In genomic region chr5:116361171-116361967, GRCh38 we compare ENCODE assay signal across 8 cellular contexts.
DNase-seq lines count a peak whose midpoint lies in the region; FAIRE-seq and TF ChIP-seq lines count a peak whose summit lies in the region.

No MANE protein-coding gene starts in this region.

- in situ Hi-C loops in astrocyte of the cerebellum (cut with HindIII; ENCODE audit: low sequenced_read_pairs) = no loop called here

- no peaks in the 10 kb centered on the region for H3K36me3 ChIP-seq in ES-I3 (ENCODE audit: insufficient read depth, low read length)

- H3K9me3 ChIP-seq in ES-I3 (ENCODE audit: control insufficient read depth, insufficient read depth, low read length) = no peaks in the 10 kb centered on the region

- WGBS in lower leg skin, 2 donors = 25 to 42% methylated on average over 48 to 49 of the region's 53 CpGs

- TF ChIP-seq CTCF in astrocyte of the cerebellum (IDR thresholded peaks at IDR 0.05; ENCODE audit: low read depth, low read length, missing control alignments) (peak; percentile 9), retinal pigment epithelial cell (conservative IDR thresholded peaks at IDR 0.05; ENCODE audit: low read depth, low read length) (peak; percentile 30), lower leg skin (IDR thresholded peaks at IDR 0.05) (no peak)

- no peak for TF ChIP-seq POLR2A in lower leg skin (IDR thresholded peaks at IDR 0.05)

- H3K4me1 ChIP-seq in ES-I3 (ENCODE audit: insufficient read depth, low read length) = no peaks in the 10 kb centered on the region

- H3K4me3 ChIP-seq in astrocyte of the cerebellum (ENCODE audit: low read depth, low read length) (peak overlapping the region; percentile 34), retinal pigment epithelial cell (ENCODE audit: low read length) (peak overlapping the region; percentile 42), lower leg skin (ENCODE audit: low read depth, poor library complexity, severe bottlenecking) (no peak overlapping the region)

- H3K9ac ChIP-seq in ES-I3 (ENCODE audit: low read depth, low read length) = peak overlapping the region; percentile 14; the same call in 1 of the 2 replicates

- FAIRE-seq in urothelium cell line (lab: Jason Lieb, UNC) = no peak

- DNase-seq in astrocyte of the cerebellum (ENCODE audit: low read depth) (no peak), hypothalamus (lab: John Stamatoyannopoulos, UW) (peak in 45 of 51 donors; percentile 10 to 85 (median 66)), retinal pigment epithelial cell (ENCODE audit: low read depth) (no peak), dermis blood vessel endothelial cell (no peak), CD1c-positive myeloid dendritic cell (ENCODE audit: extremely low spot score) (no peak), lower leg skin (ENCODE audit: low spot score in 2 of 2) (no peak), urothelium cell line (ENCODE audit: low spot score) (no peak)

- intact Hi-C loops in lower leg skin (cut with DNase I; ENCODE audit: low total_unique reads) = no loop called here

Comparison
In these comparisons a context has a peak if more than half of its experiments do, and no peak if none do; other contexts are left out.
1. DNase-seq: peak in hypothalamus (45 of 51); none in astrocyte of the cerebellum (single experiment), retinal pigment epithelial cell (single experiment), dermis blood vessel endothelial cell (single experiment), CD1c-positive myeloid dendritic cell (single experiment), lower leg skin (0 of 2) and urothelium cell line (single experiment).
2. CTCF ChIP-seq: peak in astrocyte of the cerebellum (single experiment) and retinal pigment epithelial cell (single experiment); none in lower leg skin (0 of 3).